Comparison of ENCODE assay signal across 8 cellular contexts in genomic region chr5:143229426-143229895, GRCh38.
DNase-seq lines count a peak whose midpoint lies in the region; ATAC-seq and TF ChIP-seq lines count a peak whose summit lies in the region.

No MANE protein-coding gene starts in this region.

- H3K27me3 ChIP-seq in DND-41 (ENCODE audit: insufficient read depth, low read length, poor library complexity) (no peaks in the 10 kb centered on the region), HAP-1 (ENCODE audit: low read depth) (no peaks in the 10 kb centered on the region)
- H3K27me3 ChIP-seq in effector memory CD4-positive, alpha-beta T cell (replicated peaks; ENCODE audit: control insufficient read depth, insufficient read depth, low read length, poor library complexity, severe bottlenecking), result no peaks in the 10 kb centered on the region

- CTCF ChIA-PET in HEK293T (lab: Yijun Ruan, JAX), result no interaction called here

- peak overlapping the region; percentile 83 for H3K4me2 ChIP-seq in DND-41 (ENCODE audit: insufficient read depth, low read length)

- H2AFZ ChIP-seq in DND-41 (ENCODE audit: low read depth, low read length), result peak overlapping the region; percentile 78

- peak overlapping the region; percentile 61 for H3K9ac ChIP-seq in DND-41 (ENCODE audit: low read depth, low read length)

- peak overlapping the region; percentile 94 for H3K27ac ChIP-seq in DND-41 (ENCODE audit: low read length)
- peak overlapping the region; percentile 54 for H3K27ac ChIP-seq in effector memory CD4-positive, alpha-beta T cell (ENCODE audit: insufficient read depth, low read length, poor library complexity, severe bottlenecking)

- peak; percentile 80 for ATAC-seq in DND-41 (ENCODE audit: insufficient read depth, low read depth)
- ATAC-seq in GM21381 (IDR thresholded peaks at IDR 0.05; ENCODE audit: unreplicated experiment), result peak; percentile 35
- peak; percentile 14 for ATAC-seq in HG03558 (IDR thresholded peaks at IDR 0.05; ENCODE audit: extremely low read depth, unreplicated experiment)

- H3K4me3 ChIP-seq in DND-41 (ENCODE audit: low read depth in 1 of 2, low read length in 2 of 2) (peak overlapping the region; percentile 1 to 60; a peak in 3 of 4 replicates), HAP-1 (no peak overlapping the region)
- peak overlapping the region; percentile 4 for H3K4me3 ChIP-seq in effector memory CD4-positive, alpha-beta T cell (ENCODE audit: insufficient read depth, low read depth, low read length, poor library complexity, severe bottlenecking)

- no peaks in the 10 kb centered on the region for H3K36me3 ChIP-seq in DND-41 (ENCODE audit: insufficient read depth, low read length)
- no peaks in the 10 kb centered on the region for H3K36me3 ChIP-seq in effector memory CD4-positive, alpha-beta T cell (ENCODE audit: control insufficient read depth, insufficient read depth, low read length)
- H3K36me3 ChIP-seq in HAP-1 (replicated peaks), result no peaks in the 10 kb centered on the region

- no peaks in the 10 kb centered on the region for H4K20me1 ChIP-seq in DND-41 (ENCODE audit: insufficient read depth, low read length)

- peaks cover 46% of the 10 kb centered on the region for H3K4me1 ChIP-seq in DND-41 (ENCODE audit: insufficient read depth, low read length)
- H3K4me1 ChIP-seq in effector memory CD4-positive, alpha-beta T cell (ENCODE audit: control insufficient read depth, insufficient read depth, low read length, poor library complexity, severe bottlenecking), result peaks cover 15% of the 10 kb centered on the region
- no peaks in the 10 kb centered on the region for H3K4me1 ChIP-seq in HAP-1

- POLR2A ChIA-PET in HEK293T (lab: Yijun Ruan, JAX), result interaction anchor here (1.9 kb wide), 1 partner anchor 11 kb away, joined by 5 read pairs; no protein-coding TSS in a partner anchor

- TF ChIP-seq CTCF in DND-41 (IDR thresholded peaks at IDR 0.05; ENCODE audit: borderline replicate concordance, extremely low read depth, low read length, poor library complexity, severe bottlenecking), result no peak

- DNase-seq in DND-41 (peak; percentile 70), HEK293T (ENCODE audit: extremely low spot score) (no peak), HAP-1 (ENCODE audit: low spot score in 2 of 2) (no peak)
- DNase-seq in effector memory CD4-positive, alpha-beta T cell, result peak in 1 of 3 donors; percentile 9
- no peak for DNase-seq in stimulated activated CD4-positive, alpha-beta T cell treated with anti-CD3 and anti-CD28 coated beads, Interleukin-2, amount 100 ng/mL, for 48 hours
- no peak for DNase-seq in stimulated activated CD4-positive, alpha-beta T cell treated with anti-CD3 and anti-CD28 coated beads, Interleukin-1b, Interleukin-23, amount 100 ng/mL, for 48 hours

- in situ Hi-C loops in HAP-1 (cut with MboI; ENCODE audit: low sequenced_read_pairs), result no loop called here

- no peaks in the 10 kb centered on the region for H3K9me3 ChIP-seq in DND-41 (ENCODE audit: insufficient read depth, low read length, severe bottlenecking)
- no peaks in the 10 kb centered on the region for H3K9me3 ChIP-seq in effector memory CD4-positive, alpha-beta T cell (ENCODE audit: control insufficient read depth, low read length)
- H3K9me3 ChIP-seq in HAP-1, result no peaks in the 10 kb centered on the region

- no peaks in the 10 kb centered on the region for H3K79me2 ChIP-seq in DND-41 (ENCODE audit: insufficient read depth, low read length)

TF ChIP-seq in HEK293T, 16 proteins besides CTCF, POLR2A, EP300 and RAD21:
- TF ChIP-seq SUZ12 (IDR thresholded peaks at IDR 0.05), result no peak
- no peak for TF ChIP-seq NFRKB (IDR thresholded peaks at IDR 0.05)
- TF ChIP-seq FOXA1 (IDR thresholded peaks at IDR 0.05), result no peak
- TF ChIP-seq L3MBTL2 (conservative IDR thresholded peaks at IDR 0.05), result no peak
- TF ChIP-seq ELF4 (IDR thresholded peaks at IDR 0.05), result no peak
- no peak for TF ChIP-seq BHLHE40 (IDR thresholded peaks at IDR 0.05; ENCODE audit: borderline replicate concordance)
TF ChIP-seq in HEK293T: peak in this region for 0.

Comparison
In these comparisons a context has a peak if more than half of its experiments do, and no peak if none do; other contexts are left out.
1. ATAC-seq: peak in every context shown above with its lines; median percentile 80 in DND-41; 35 in GM21381; 14 in HG03558.